Comparison of ENCODE assay signal across 8 cellular contexts in the genomic region with DNA sequence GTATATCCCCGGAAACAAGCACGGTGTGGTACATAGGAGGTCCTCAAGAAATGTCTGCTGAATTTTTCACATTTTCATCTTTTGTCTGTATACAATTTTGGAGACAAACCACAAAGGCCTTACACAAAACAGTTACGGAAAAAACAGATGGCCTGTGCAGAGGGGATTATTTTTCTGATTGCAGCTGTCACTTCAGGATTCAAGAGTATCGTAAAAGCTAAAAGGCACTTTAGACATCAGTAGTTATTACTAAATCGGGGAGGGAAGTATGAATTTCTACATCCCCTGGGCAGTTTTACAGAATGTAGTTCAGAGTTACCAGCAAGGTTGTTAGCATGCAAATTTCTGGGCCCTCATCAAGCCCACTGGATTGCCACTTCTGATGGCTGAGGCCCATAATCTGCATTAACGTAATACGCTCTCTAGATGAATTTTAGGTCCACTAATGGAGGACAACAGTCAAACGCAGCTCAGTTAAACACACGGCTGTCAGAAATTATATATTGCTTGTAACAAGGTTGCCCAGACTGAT. TPM values are rescaled to one million over a fixed set of nuclear protein-coding genes. Genes with fewer than 3 reads are reported as not detected.
DNase-seq lines count a peak whose midpoint lies in the region; ATAC-seq, FAIRE-seq and TF ChIP-seq lines count a peak whose summit lies in the region.

No MANE protein-coding gene starts in this region.

- no peaks in the 10 kb centered on the region for H3K36me3 ChIP-seq in Caco-2 (ENCODE audit: control insufficient read depth, insufficient read depth, low read length)
- peaks cover 4% of the 10 kb centered on the region for H3K36me3 ChIP-seq in bronchial epithelial cell (ENCODE audit: control insufficient read depth, insufficient read depth, low read length)
- H3K36me3 ChIP-seq in neural progenitor cell = no peaks in the 10 kb centered on the region

- peak overlapping the region; percentile 94 for H3K27ac Mint-ChIP-seq in Caco-2 (ENCODE audit: unreplicated experiment)
- H3K27ac Mint-ChIP-seq in neural progenitor cell = no peak overlapping the region

- H3K4me1 ChIP-seq in Caco-2 (peaks cover 20% of the 10 kb centered on the region), neural progenitor cell (no peaks in the 10 kb centered on the region)

- H3K4me3 Mint-ChIP-seq in Caco-2 (ENCODE audit: unreplicated experiment) (peak overlapping the region; percentile 88), neural progenitor cell (peak overlapping the region; percentile 91)

- no peaks in the 10 kb centered on the region for H3F3A ChIP-seq in neural progenitor cell (ENCODE audit: low read depth)

- DNase-seq in Caco-2 (no peak), LNCaP clone FGC (ENCODE audit: low read depth) (no peak), bronchial epithelial cell (ENCODE audit: low read depth) (no peak), neural progenitor cell (ENCODE audit: low spot score) (no peak), AG20443 (ENCODE audit: low spot score) (no peak), foreskin melanocyte (no peak)

- TF ChIP-seq CTCF in Caco-2 (IDR thresholded peaks at IDR 0.05; ENCODE audit: insufficient read depth in 1 of 2, low read depth in 1 of 2, low read length in 1 of 2, severe bottlenecking in 1 of 2, unreplicated experiment in 1 of 2) (no peak), LNCaP clone FGC (IDR thresholded peaks at IDR 0.05; ENCODE audit: control insufficient read depth, extremely low read depth, insufficient read depth) (no peak), bronchial epithelial cell (IDR thresholded peaks at IDR 0.05; ENCODE audit: insufficient read depth, low read length, severe bottlenecking) (no peak), neural progenitor cell (IDR thresholded peaks at IDR 0.05) (no peak)

- H3K4me3 ChIP-seq in Caco-2 (ENCODE audit: low read depth, low read length) (peak overlapping the region; percentile 81), LNCaP clone FGC (ENCODE audit: low read depth, low read length) (peak overlapping the region; percentile 53), bronchial epithelial cell (ENCODE audit: low read depth, low read length) (peak overlapping the region; percentile 72), neural progenitor cell (peak overlapping the region; percentile 76)

- POLR2A ChIA-PET in Caco-2 (lab: Charles Lee) = no interaction called here

- no peak overlapping the region for H3K27ac ChIP-seq in neural progenitor cell

- no peaks in the 10 kb centered on the region for H3K9me3 ChIP-seq in Caco-2
- H3K9me3 ChIP-seq in neural progenitor cell (ENCODE audit: low read depth) = no peaks in the 10 kb centered on the region

- no peaks in the 10 kb centered on the region for H3K79me2 ChIP-seq in neural progenitor cell (ENCODE audit: low read depth)

- H3K4me1 Mint-ChIP-seq in Caco-2 (ENCODE audit: low read depth, unreplicated experiment) (peaks cover 13% of the 10 kb centered on the region), neural progenitor cell (peaks cover 7% of the 10 kb centered on the region)

- FAIRE-seq in bronchial epithelial cell (lab: Jason Lieb, UNC) = no peak

- peak overlapping the region; percentile 88 for H3K4me2 ChIP-seq in neural progenitor cell

- no peak overlapping the region for H3K9ac ChIP-seq in neural progenitor cell

- H3K9me3 Mint-ChIP-seq in Caco-2 (ENCODE audit: unreplicated experiment) (no peaks in the 10 kb centered on the region), neural progenitor cell (no peaks in the 10 kb centered on the region)

- CTCF ChIA-PET in Caco-2 (lab: Charles Lee) = interaction anchor here (0.8 kb wide), 1 partner anchor 52 kb away, joined by 3 read pairs; no protein-coding TSS in a partner anchor

- H3K36me3 Mint-ChIP-seq in Caco-2 (ENCODE audit: insufficient read depth, unreplicated experiment) (peaks cover under 1% of the 10 kb centered on the region), neural progenitor cell (peaks cover 5% of the 10 kb centered on the region)

- intact Hi-C loops in Caco-2 (cut with micrococcal nuclease; ENCODE audit: unreplicated experiment) = loop anchor here (1.0 to 5.0 kb wide), 3 partner anchors 44 to 178 kb away; no protein-coding TSS in a partner anchor

- ATAC-seq in GM18502 (IDR thresholded peaks at IDR 0.05; ENCODE audit: poor library complexity, unreplicated experiment) (no peak), HG02973 (IDR thresholded peaks at IDR 0.05; ENCODE audit: unreplicated experiment) (no peak)

- BruUV-seq in Caco-2 (replicated peaks; lab: Mats Ljungman, UMichigan) = no TSS peak

- H3K27me3 ChIP-seq in Caco-2 (replicated peaks; ENCODE audit: control insufficient read depth, insufficient read depth, low read length) (no peaks in the 10 kb centered on the region), bronchial epithelial cell (ENCODE audit: control insufficient read depth, insufficient read depth, low read length) (no peaks in the 10 kb centered on the region), neural progenitor cell (peaks cover 21% of the 10 kb centered on the region)

- H2AFZ ChIP-seq in neural progenitor cell (replicated peaks) = peak overlapping the region; percentile 78

- H3K27me3 Mint-ChIP-seq in Caco-2 (ENCODE audit: insufficient read depth, unreplicated experiment) (no peaks in the 10 kb centered on the region), neural progenitor cell (ENCODE audit: insufficient read depth, low read depth) (peaks cover 8% of the 10 kb centered on the region)

- no peaks in the 10 kb centered on the region for H4K20me1 ChIP-seq in neural progenitor cell (ENCODE audit: low read depth)

RNA-seq across cellular contexts. Expression of gene RIOX2, which starts 1.2 kb away (rescaled TPM):
- total RNA-seq in Caco-2 (2022) (25.0 TPM in 2 replicates), bronchial epithelial cell (36.4 and 40.3 TPM in 2 replicates), neural progenitor cell (ENCODE audit: low replicate concordance) (10.4 TPM in 2 replicates)
